Comparison of ENCODE assay signal across 1 cellular context in the genomic region with DNA sequence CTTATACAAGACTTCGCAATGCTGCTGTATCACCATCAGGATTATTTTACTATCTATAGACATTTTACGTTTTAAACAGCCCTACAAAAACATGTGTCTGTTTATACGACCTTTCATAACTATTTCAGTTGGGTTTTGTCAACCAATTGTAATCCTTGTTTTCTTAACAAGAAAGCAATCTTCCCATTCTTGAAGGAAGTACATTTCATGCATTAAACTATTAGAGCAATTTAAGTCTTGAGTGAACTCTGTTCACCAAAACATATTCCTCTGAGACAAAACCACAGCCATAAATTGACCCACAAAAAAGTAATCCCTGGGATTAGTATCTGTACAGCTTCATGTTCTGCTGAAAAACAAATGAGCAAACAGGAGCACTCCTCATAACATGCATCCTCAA.
TF ChIP-seq lines count a peak whose summit lies in the region.

No MANE protein-coding gene starts in this region.

TF ChIP-seq in IMR-90, 13 proteins besides CTCF, POLR2A, EP300 and RAD21 (continued from another document):
- TF ChIP-seq, protein P1, sequence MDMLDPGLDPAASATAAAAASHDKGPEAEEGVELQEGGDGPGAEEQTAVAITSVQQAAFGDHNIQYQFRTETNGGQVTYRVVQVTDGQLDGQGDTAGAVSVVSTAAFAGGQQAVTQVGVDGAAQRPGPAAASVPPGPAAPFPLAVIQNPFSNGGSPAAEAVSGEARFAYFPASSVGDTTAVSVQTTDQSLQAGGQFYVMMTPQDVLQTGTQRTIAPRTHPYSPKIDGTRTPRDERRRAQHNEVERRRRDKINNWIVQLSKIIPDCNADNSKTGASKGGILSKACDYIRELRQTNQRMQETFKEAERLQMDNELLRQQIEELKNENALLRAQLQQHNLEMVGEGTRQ (IDR thresholded peaks at IDR 0.05; ENCODE audit: low read depth, low read length) = no peak
- no peak for TF ChIP-seq RCOR1 (IDR thresholded peaks at IDR 0.05; ENCODE audit: insufficient replicate concordance, low read length)
